1 cellular context compared by ENCODE assay signal in genomic region chr16:57535680-57536305, GRCh38.
TF ChIP-seq lines count a peak whose summit lies in the region.

No MANE protein-coding gene starts in this region.

TF ChIP-seq in IMR-90, 13 proteins besides CTCF, POLR2A, EP300 and RAD21 (continued from another document):
- TF ChIP-seq BHLHE40 (IDR thresholded peaks at IDR 0.05; ENCODE audit: low read depth, low read length) (no peak), ELK1 (IDR thresholded peaks at IDR 0.05; ENCODE audit: borderline replicate concordance, low read depth, low read length) (no peak)
